Comparison of ENCODE assay signal across 20 cellular contexts in genomic region chr11:57487021-57487778, GRCh38. TPM values are rescaled to one million over a fixed set of nuclear protein-coding genes. Genes with fewer than 3 reads are reported as not detected.
DNase-seq lines count a peak whose midpoint lies in the region; ATAC-seq and TF ChIP-seq lines count a peak whose summit lies in the region.
"Had no signal": no experiment of that assay in that cellular context is flagged by ENCODE, and none has a peak within 500 bp of the region (broad histone marks: within the 10 kb centered on the region; RNA-seq: fewer than 3 reads in every experiment).

No MANE protein-coding gene starts in this region.

- H3K4me3 ChIP-seq in BLaER1 = no peak overlapping the region
- H3K4me3 ChIP-seq in osteoblast (ENCODE audit: insufficient read depth, low read length) = no peak overlapping the region
- H3K4me3 ChIP-seq: A549 had no signal

- H3K27ac ChIP-seq in BLaER1 = peak overlapping the region; percentile 15; the same call in 1 of the 2 replicates
- H3K27ac ChIP-seq in osteoblast (ENCODE audit: low read depth, low read length) = no peak overlapping the region
- H3K27ac ChIP-seq: 22Rv1, A549 had no signal

- H3K4me1 ChIP-seq in BLaER1 = peaks cover 37% of the 10 kb centered on the region
- peaks cover 21% of the 10 kb centered on the region for H3K4me1 ChIP-seq in osteoblast (ENCODE audit: insufficient read depth, low read length)

- no peak for TF ChIP-seq CTCF in endothelial cell (IDR thresholded peaks at IDR 0.05; ENCODE audit: unreplicated experiment)
- TF ChIP-seq CTCF in osteoblast (IDR thresholded peaks at IDR 0.05; ENCODE audit: extremely low read depth, low read depth, low read length) = no peak

- H3K9ac ChIP-seq in BLaER1 = no peak overlapping the region

- intact Hi-C loops in activated CD4-positive, alpha-beta T cell treated with anti-CD3 and anti-CD28 coated beads for 36 hours (cut with DNase I, micrococcal nuclease) = no loop called here

- no peaks in the 10 kb centered on the region for H3K79me2 ChIP-seq in osteoblast (ENCODE audit: insufficient read depth, low read length)

- H3K9me3 ChIP-seq in BLaER1 (no peaks in the 10 kb centered on the region), osteoblast (ENCODE audit: low read depth, low read length) (no peaks in the 10 kb centered on the region)
- H3K9me3 ChIP-seq: A549 had no signal

- H3K36me3 Mint-ChIP-seq in activated CD4-positive, alpha-beta T cell treated with anti-CD3 and anti-CD28 coated beads for 36 hours (ENCODE audit: low read depth) = peaks cover 54% of the 10 kb centered on the region
- peaks cover 10% of the 10 kb centered on the region for H3K36me3 Mint-ChIP-seq in activated CD4-positive, alpha-beta T cell treated with anti-CD3 and anti-CD28 coated beads, Interleukin-2, amount 10 ng/mL, durations not matched to agents 7 days and 5 days (ENCODE audit: low read depth)
- H3K36me3 Mint-ChIP-seq in endothelial cell (ENCODE audit: low read depth, unreplicated experiment) = peaks cover 11% of the 10 kb centered on the region

- peaks cover 8% of the 10 kb centered on the region for H3K4me1 Mint-ChIP-seq in activated CD4-positive, alpha-beta T cell treated with anti-CD3 and anti-CD28 coated beads for 36 hours
- H3K4me1 Mint-ChIP-seq in activated CD4-positive, alpha-beta T cell treated with anti-CD3 and anti-CD28 coated beads, Interleukin-2, amount 10 ng/mL, durations not matched to agents 7 days and 5 days = peaks cover 4% of the 10 kb centered on the region
- no peaks in the 10 kb centered on the region for H3K4me1 Mint-ChIP-seq in endothelial cell (ENCODE audit: unreplicated experiment)

- no peak overlapping the region for H3K4me3 Mint-ChIP-seq in activated CD4-positive, alpha-beta T cell treated with anti-CD3 and anti-CD28 coated beads for 36 hours
- H3K4me3 Mint-ChIP-seq in activated CD4-positive, alpha-beta T cell treated with anti-CD3 and anti-CD28 coated beads, Interleukin-2, amount 10 ng/mL, durations not matched to agents 7 days and 5 days = no peak overlapping the region
- H3K4me3 Mint-ChIP-seq in endothelial cell (ENCODE audit: unreplicated experiment) = peak overlapping the region; percentile 13
- H3K4me3 Mint-ChIP-seq: CD14-positive monocyte; CD4-positive, alpha-beta memory T cell; H9 had no signal

- H3K36me3 ChIP-seq in BLaER1 = peaks cover 71% of the 10 kb centered on the region
- no peaks in the 10 kb centered on the region for H3K36me3 ChIP-seq in osteoblast (ENCODE audit: insufficient read depth, low read length)

- no peaks in the 10 kb centered on the region for H3K27me3 Mint-ChIP-seq in activated CD4-positive, alpha-beta T cell treated with anti-CD3 and anti-CD28 coated beads for 36 hours
- peaks cover 4% of the 10 kb centered on the region for H3K27me3 Mint-ChIP-seq in activated CD4-positive, alpha-beta T cell treated with anti-CD3 and anti-CD28 coated beads, Interleukin-2, amount 10 ng/mL, durations not matched to agents 7 days and 5 days
- peaks cover 5% of the 10 kb centered on the region for H3K27me3 Mint-ChIP-seq in endothelial cell (ENCODE audit: unreplicated experiment)

- H4K20me1 ChIP-seq in BLaER1 (no peaks in the 10 kb centered on the region), osteoblast (ENCODE audit: insufficient read depth, low read length) (no peaks in the 10 kb centered on the region)

- H2AFZ ChIP-seq in osteoblast (ENCODE audit: low read length) = no peak overlapping the region

- POLR2A ChIA-PET in activated CD4-positive, alpha-beta T cell treated with anti-CD3 and anti-CD28 coated beads for 36 hours (lab: Charles Lee) = no interaction called here
- POLR2A ChIA-PET in activated CD4-positive, alpha-beta T cell treated with anti-CD3 and anti-CD28 coated beads, Interleukin-2, amount 10 ng/mL, durations not matched to agents 7 days and 5 days (lab: Charles Lee) = no interaction called here

- no peaks in the 10 kb centered on the region for H3K9me3 Mint-ChIP-seq in activated CD4-positive, alpha-beta T cell treated with anti-CD3 and anti-CD28 coated beads for 36 hours (ENCODE audit: low read depth)
- H3K9me3 Mint-ChIP-seq in activated CD4-positive, alpha-beta T cell treated with anti-CD3 and anti-CD28 coated beads, Interleukin-2, amount 10 ng/mL, durations not matched to agents 7 days and 5 days = no peaks in the 10 kb centered on the region
- no peaks in the 10 kb centered on the region for H3K9me3 Mint-ChIP-seq in endothelial cell (ENCODE audit: unreplicated experiment)
- H3K9me3 Mint-ChIP-seq: CD4-positive, alpha-beta memory T cell; H9 had no signal

- ATAC-seq in activated CD4-positive, alpha-beta T cell treated with anti-CD3 and anti-CD28 coated beads for 36 hours = no peak
- no peak for ATAC-seq in GM21381 (IDR thresholded peaks at IDR 0.05; ENCODE audit: unreplicated experiment)
- no peak for ATAC-seq in HG02870 (IDR thresholded peaks at IDR 0.05; ENCODE audit: unreplicated experiment)
- ATAC-seq: A549 had no signal

- H3K27me3 ChIP-seq in BLaER1 (no peaks in the 10 kb centered on the region), osteoblast (ENCODE audit: insufficient read depth, low read length) (peaks cover 12% of the 10 kb centered on the region)

- CTCF ChIA-PET in activated CD4-positive, alpha-beta T cell treated with anti-CD3 and anti-CD28 coated beads for 36 hours (lab: Charles Lee) = interaction anchor here (0.6 to 11.3 kb wide), 3 partner anchors 29 to 1189 kb away, joined by 3 to 262 read pairs (median 3); partner anchors contain the start of gene TIMM10
- CTCF ChIA-PET in activated CD4-positive, alpha-beta T cell treated with anti-CD3 and anti-CD28 coated beads, Interleukin-2, amount 10 ng/mL, durations not matched to agents 7 days and 5 days (lab: Charles Lee) = interaction anchor here (0.6 kb wide), 1 partner anchor 27 kb away, joined by 3 read pairs; no protein-coding TSS in a partner anchor

- H3K27ac Mint-ChIP-seq in activated CD4-positive, alpha-beta T cell treated with anti-CD3 and anti-CD28 coated beads for 36 hours = peak overlapping the region; percentile 11
- H3K27ac Mint-ChIP-seq in activated CD4-positive, alpha-beta T cell treated with anti-CD3 and anti-CD28 coated beads, Interleukin-2, amount 10 ng/mL, durations not matched to agents 7 days and 5 days = no peak overlapping the region
- no peak overlapping the region for H3K27ac Mint-ChIP-seq in endothelial cell (ENCODE audit: unreplicated experiment)
- H3K27ac Mint-ChIP-seq: H9 had no signal

- DNase-seq in activated CD4-positive, alpha-beta T cell treated with anti-CD3 and anti-CD28 coated beads for 36 hours = no peak
- no peak for DNase-seq in activated CD4-positive, alpha-beta T cell treated with anti-CD3 and anti-CD28 coated beads, Interleukin-2, amount 10 ng/mL, durations not matched to agents 7 days and 5 days
- no peak for DNase-seq in endothelial cell (ENCODE audit: low spot score)
- DNase-seq in osteoblast (ENCODE audit: insufficient read length, low spot score, missing footprints) = peak; percentile 54
- DNase-seq in NCI-H524 treated with DMSO at 0.1 percent for 48 hours (lab: John Stamatoyannopoulos, UW) = no peak
- DNase-seq: AML-193; CD4-positive, alpha-beta memory T cell; DMS153; DMS79; GDM1; H9 had no signal

- H3K4me2 ChIP-seq in BLaER1 (no peak overlapping the region), osteoblast (ENCODE audit: insufficient read depth, low read length) (no peak overlapping the region)
- H3K4me2 ChIP-seq: A549 had no signal

RNA-seq across cellular contexts. Expression of gene RTN4RL2, which starts 26.9 kb away (rescaled TPM):
- total RNA-seq in activated CD4-positive, alpha-beta T cell treated with anti-CD3 and anti-CD28 coated beads for 36 hours = under 1 TPM; 0.33 to 0.39 TPM
- under 1 TPM in 1 of 2 experiments, not detected in 1; 0.35 TPM for total RNA-seq in activated CD4-positive, alpha-beta T cell treated with anti-CD3 and anti-CD28 coated beads, Interleukin-2, amount 10 ng/mL, durations not matched to agents 7 days and 5 days
- total RNA-seq in endothelial cell (ENCODE audit: unreplicated experiment) = 0.62 TPM
- 0.29 and 0.36 TPM in 2 replicates for total RNA-seq in osteoblast

RNA-seq across cellular contexts. Expression of gene SLC43A1, which starts 28.3 kb away (rescaled TPM):
- total RNA-seq in activated CD4-positive, alpha-beta T cell treated with anti-CD3 and anti-CD28 coated beads for 36 hours = 10 to 100 TPM; 27.6 to 28.7 TPM
- total RNA-seq in activated CD4-positive, alpha-beta T cell treated with anti-CD3 and anti-CD28 coated beads, Interleukin-2, amount 10 ng/mL, durations not matched to agents 7 days and 5 days = 10 to 100 TPM; 22.9 to 23.4 TPM
- total RNA-seq in endothelial cell (ENCODE audit: unreplicated experiment) = 10.4 TPM
- 18.5 and 28.0 TPM in 2 replicates for total RNA-seq in osteoblast

RNA-seq across cellular contexts. Expression of gene TIMM10, which starts 43.4 kb away (rescaled TPM):
- 100 to 1,000 TPM; 124 to 158 TPM for total RNA-seq in activated CD4-positive, alpha-beta T cell treated with anti-CD3 and anti-CD28 coated beads for 36 hours
- 10 to 100 TPM; 87.3 to 97.7 TPM for total RNA-seq in activated CD4-positive, alpha-beta T cell treated with anti-CD3 and anti-CD28 coated beads, Interleukin-2, amount 10 ng/mL, durations not matched to agents 7 days and 5 days
- total RNA-seq in endothelial cell (ENCODE audit: unreplicated experiment) = 60.2 TPM
- 22.1 and 25.7 TPM in 2 replicates for total RNA-seq in osteoblast

RNA-seq across cellular contexts. Expression of gene SMTNL1, which starts 50.2 kb away (rescaled TPM):
- not detected for total RNA-seq in activated CD4-positive, alpha-beta T cell treated with anti-CD3 and anti-CD28 coated beads for 36 hours
- total RNA-seq in activated CD4-positive, alpha-beta T cell treated with anti-CD3 and anti-CD28 coated beads, Interleukin-2, amount 10 ng/mL, durations not matched to agents 7 days and 5 days = not detected
- total RNA-seq in endothelial cell (ENCODE audit: unreplicated experiment) = 45.2 TPM
- not detected in 2 replicates for total RNA-seq in osteoblast
- total RNA-seq: CD4-positive, alpha-beta memory T cell; Daoy; H1; H9; HT-29 had no signal
